Comparison of ENCODE assay signal across 1 cellular context in the genomic region with DNA sequence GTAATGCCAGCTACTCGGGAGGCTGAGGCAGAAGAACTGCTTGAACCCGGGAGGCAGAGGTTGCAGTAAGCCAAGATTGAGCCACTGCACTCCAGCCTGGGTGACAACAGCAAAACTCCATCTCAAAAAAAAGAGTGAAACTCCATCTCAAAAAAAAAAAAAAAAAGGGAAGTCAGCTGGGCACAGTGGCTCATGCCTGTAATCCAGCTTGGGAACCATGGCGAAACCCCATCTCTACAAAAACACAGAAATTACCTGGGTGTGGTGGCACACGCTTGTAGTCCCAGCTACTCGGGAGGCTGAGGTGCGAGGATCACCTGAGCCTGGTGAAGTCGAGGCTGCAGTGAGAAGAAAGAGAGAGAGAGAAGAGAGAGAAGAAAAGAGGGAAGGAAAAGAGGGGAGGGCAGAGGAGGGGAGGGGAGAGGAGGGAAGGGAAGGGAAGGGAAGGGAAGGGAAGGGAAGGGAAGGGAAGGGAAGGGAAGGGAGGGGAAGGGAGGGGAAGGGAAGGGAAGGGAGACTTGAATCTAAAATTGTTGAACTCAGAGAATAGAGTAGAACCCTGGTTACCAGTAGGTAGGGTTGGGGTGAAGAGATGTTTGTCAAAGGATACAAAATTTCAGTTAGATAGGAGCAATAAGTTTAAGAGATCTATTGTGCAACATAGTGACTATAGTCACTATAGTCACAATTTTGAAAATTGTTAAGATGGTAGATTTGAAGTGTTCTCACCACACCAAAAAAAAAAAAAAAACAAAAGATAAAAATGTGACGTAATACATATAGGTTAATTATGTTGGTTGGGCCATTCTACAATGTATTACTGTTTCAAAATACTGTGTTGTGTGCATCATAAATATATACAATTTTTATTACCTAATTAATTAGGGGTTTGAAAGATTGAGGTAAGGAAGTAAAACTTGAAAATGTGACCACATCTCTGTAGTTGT.
TF ChIP-seq lines count a peak whose summit lies in the region.

No MANE protein-coding gene starts in this region.

TF ChIP-seq in IMR-90, 13 proteins besides CTCF, POLR2A, EP300 and RAD21 (continued from another document):
- TF ChIP-seq USF2 (IDR thresholded peaks at IDR 0.05; ENCODE audit: low read depth, low read length) (no peak), FOS (IDR thresholded peaks at IDR 0.05; ENCODE audit: low read depth, low read length) (no peak)
